ENCODE assay signal across 18 cellular contexts in the genomic region with DNA sequence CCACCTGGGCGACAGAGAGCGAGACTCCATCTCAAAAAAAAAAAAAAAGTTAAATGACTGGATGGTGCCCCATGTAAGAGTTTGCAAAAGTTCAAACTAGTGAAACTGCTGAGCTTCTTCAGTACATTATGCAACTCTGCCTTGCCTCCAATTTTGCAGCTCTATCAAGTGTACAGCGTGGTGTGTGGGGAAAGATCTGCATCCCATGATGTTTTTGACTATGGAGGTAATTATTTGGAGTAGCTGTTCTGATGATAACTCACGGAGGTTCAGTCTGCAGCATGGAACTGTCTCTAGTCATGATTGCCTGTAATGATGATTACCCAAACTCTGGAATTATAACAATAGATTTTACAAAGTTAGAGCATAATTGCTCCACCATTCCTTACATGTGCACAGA.
DNase-seq lines count a peak whose midpoint lies in the region; ATAC-seq and TF ChIP-seq lines count a peak whose summit lies in the region.
"Had no signal": no experiment of that assay in that cellular context is flagged by ENCODE, and none has a peak within 500 bp of the region (broad histone marks: within the 10 kb centered on the region; RNA-seq: fewer than 3 reads in every experiment).

No MANE protein-coding gene starts in this region.

- no peaks in the 10 kb centered on the region for H3K9me3 ChIP-seq in CD8-positive, alpha-beta T cell (ENCODE audit: low read length)
- H3K9me3 ChIP-seq in H9 (ENCODE audit: control insufficient read depth, low read depth, low read length) = no peaks in the 10 kb centered on the region
- no peaks in the 10 kb centered on the region for H3K9me3 ChIP-seq in endodermal cell (ENCODE audit: control insufficient read depth, low read length)
- H3K9me3 ChIP-seq: Peyer's patch had no signal

- no CpG with 5 or more reads among the region's 4 CpGs for WGBS in H9 (ENCODE audit: extremely low coverage, insufficient read length, low lambda C conversion rate)
- WGBS in endodermal cell (ENCODE audit: insufficient coverage in 1 of 2, insufficient read length in 1 of 2), 2 experiments = 84 to 87% methylated on average over 3 to 4 of the region's 4 CpGs

- no peaks in the 10 kb centered on the region for H3K9me3 Mint-ChIP-seq in CD8-positive, alpha-beta T cell
- H3K9me3 Mint-ChIP-seq in H9 (no peaks in the 10 kb centered on the region), endodermal cell (no peaks in the 10 kb centered on the region), nephron (no peaks in the 10 kb centered on the region)

- no peaks in the 10 kb centered on the region for H3K36me3 ChIP-seq in CD8-positive, alpha-beta T cell (ENCODE audit: insufficient read depth, low read length)
- H3K36me3 ChIP-seq in endodermal cell (ENCODE audit: control insufficient read depth, insufficient read depth, low read length) = no peaks in the 10 kb centered on the region
- H3K36me3 ChIP-seq: Peyer's patch had no signal

- H2BK5ac ChIP-seq in H9 (ENCODE audit: insufficient read length, low read length) = no peak overlapping the region

- POLR2A ChIA-PET in CD8-positive, alpha-beta T cell (lab: Charles Lee) = no interaction called here

- no peak overlapping the region for H3K4me3 Mint-ChIP-seq in CD8-positive, alpha-beta T cell
- H3K4me3 Mint-ChIP-seq in H9 (no peak overlapping the region), endodermal cell (no peak overlapping the region), nephron (no peak overlapping the region)

- peaks cover 55% of the 10 kb centered on the region for H3K4me1 Mint-ChIP-seq in CD8-positive, alpha-beta T cell (ENCODE audit: low read depth)
- H3K4me1 Mint-ChIP-seq in H9 (peaks cover 57 to 58% of the 10 kb centered on the region in 2 experiments), endodermal cell (peaks cover 24% of the 10 kb centered on the region), nephron (peaks cover 33% of the 10 kb centered on the region)

- no peaks in the 10 kb centered on the region for H3K27me3 ChIP-seq in CD8-positive, alpha-beta T cell (ENCODE audit: insufficient read depth, low read length)
- H3K27me3 ChIP-seq in H9 (ENCODE audit: insufficient read depth, low read length) (no peaks in the 10 kb centered on the region), endodermal cell (ENCODE audit: control insufficient read depth, insufficient read depth, low read length, poor library complexity, severe bottlenecking) (no peaks in the 10 kb centered on the region)
- H3K27me3 ChIP-seq: Peyer's patch had no signal

- no peaks in the 10 kb centered on the region for H3K27me3 Mint-ChIP-seq in CD8-positive, alpha-beta T cell (ENCODE audit: low read depth)
- H3K27me3 Mint-ChIP-seq in H9 (ENCODE audit: low read depth) (no peaks in the 10 kb centered on the region), endodermal cell (ENCODE audit: insufficient read depth) (no peaks in the 10 kb centered on the region), nephron (ENCODE audit: low read depth) (no peaks in the 10 kb centered on the region)

- no peak overlapping the region for H3T11ph ChIP-seq in H9 (ENCODE audit: low read length)

- no peak overlapping the region for H4K91ac ChIP-seq in H9 (ENCODE audit: insufficient read length, low read depth, low read length)

- H3K79me2 ChIP-seq in H9 (ENCODE audit: insufficient read depth, low read length) = no peaks in the 10 kb centered on the region; the same call in 1 of the 2 replicates

- H3K36me3 Mint-ChIP-seq in CD8-positive, alpha-beta T cell = peaks cover 35% of the 10 kb centered on the region
- H3K36me3 Mint-ChIP-seq in H9 (ENCODE audit: insufficient read depth in 1 of 3, low read depth in 3 of 3) = no peaks in the 10 kb centered on the region
- H3K36me3 Mint-ChIP-seq in endodermal cell (ENCODE audit: low read depth) = no peaks in the 10 kb centered on the region
- H3K36me3 Mint-ChIP-seq in nephron (ENCODE audit: low read depth) = no peaks in the 10 kb centered on the region

- H2AFZ ChIP-seq in H9 (ENCODE audit: low read length) = no peak overlapping the region

- intact Hi-C loops in CD8-positive, alpha-beta T cell (cut with DNase I, micrococcal nuclease) = loop anchor here in 1 of 2 experiments (10.0 kb wide), 1 partner anchor 152 kb away; the partner anchor contains the start of gene PITPNC1

- H3K4me3 ChIP-seq in CD8-positive, alpha-beta T cell (ENCODE audit: low read depth, low read length) = no peak overlapping the region
- H3K4me3 ChIP-seq in endodermal cell (ENCODE audit: low read length) = no peak overlapping the region
- H3K4me3 ChIP-seq: Peyer's patch had no signal

- H2BK120ac ChIP-seq in H9 (ENCODE audit: low read depth, low read length, poor library complexity, severe bottlenecking) = no peak overlapping the region

- H3K9ac ChIP-seq in H9 (ENCODE audit: extremely low read depth, insufficient read length, low read length) (no peak overlapping the region), endodermal cell (ENCODE audit: extremely low read depth, low read length, poor library complexity, severe bottlenecking) (no peak overlapping the region)

- no peak overlapping the region for H3K14ac ChIP-seq in H9 (ENCODE audit: insufficient read depth, low read length)

- no peaks in the 10 kb centered on the region for H3K23me2 ChIP-seq in H9 (ENCODE audit: insufficient read length, low read depth, low read length, poor library complexity, severe bottlenecking)

- H3K4me1 ChIP-seq in CD8-positive, alpha-beta T cell (ENCODE audit: insufficient read depth, low read length) = peaks cover 4% of the 10 kb centered on the region
- peaks cover 9% of the 10 kb centered on the region; the same call in 1 of the 2 replicates for H3K4me1 ChIP-seq in H9 (ENCODE audit: insufficient read depth, low read length)
- no peaks in the 10 kb centered on the region for H3K4me1 ChIP-seq in endodermal cell (ENCODE audit: control insufficient read depth, insufficient read depth, low read length)

- H3K4me2 ChIP-seq in H9 (ENCODE audit: insufficient read depth, insufficient read length, low read length) = no peak overlapping the region

- no peak overlapping the region for H2BK15ac ChIP-seq in H9 (ENCODE audit: low read depth, low read length)

- TF ChIP-seq CTCF in CD8-positive, alpha-beta T cell (IDR thresholded peaks at IDR 0.05) = no peak
- TF ChIP-seq CTCF in H9 (conservative IDR thresholded peaks at IDR 0.05) = no peak
- no peak for TF ChIP-seq CTCF in endodermal cell (conservative IDR thresholded peaks at IDR 0.05)
- no peak for TF ChIP-seq CTCF in nephron (IDR thresholded peaks at IDR 0.05; ENCODE audit: unreplicated experiment in 3 of 3)

- no peak overlapping the region for H3K23ac ChIP-seq in H9 (ENCODE audit: insufficient read length, low read depth, low read length)

- ATAC-seq in CD8-positive, alpha-beta T cell = no peak

- no peaks in the 10 kb centered on the region for H3K79me1 ChIP-seq in H9 (ENCODE audit: insufficient read depth, low read depth, low read length, poor library complexity, severe bottlenecking)

- H3K27ac Mint-ChIP-seq in CD8-positive, alpha-beta T cell = peak overlapping the region; percentile 71
- H3K27ac Mint-ChIP-seq in H9 = no peak overlapping the region
- H3K27ac Mint-ChIP-seq in endodermal cell = no peak overlapping the region
- H3K27ac Mint-ChIP-seq in nephron = peak overlapping the region; percentile 59 to 70 (median 67)

- no peak overlapping the region for H4K8ac ChIP-seq in H9 (replicated peaks; ENCODE audit: insufficient read length, low read depth, low read length)

- H3K4ac ChIP-seq in H9 (ENCODE audit: low read depth, low read length) = no peak overlapping the region

- CTCF ChIA-PET in CD8-positive, alpha-beta T cell (lab: Charles Lee) = interaction anchor here (0.8 to 2.3 kb wide), 4 partner anchors 57 to 163 kb away, joined by 3 to 7 read pairs (median 3); no protein-coding TSS in a partner anchor

- H2BK20ac ChIP-seq in H9 (ENCODE audit: low read depth, low read length, poor library complexity, severe bottlenecking) = no peak overlapping the region

- no peak overlapping the region for H2BK12ac ChIP-seq in H9 (ENCODE audit: insufficient read length, low read depth, low read length)

- no peak overlapping the region for H4K5ac ChIP-seq in H9 (ENCODE audit: insufficient read length, low read depth, low read length)

- no peak for DNase-seq in CD8-positive, alpha-beta T cell
- DNase-seq in H9 (peak; percentile 3), endodermal cell (peak; percentile 10), NCI-H2227 treated with DMSO at 0.1 percent for 48 hours (lab: John Stamatoyannopoulos, UW) (no peak), retina (no peak), GDM1 (lab: John Stamatoyannopoulos, UW) (no peak)
- DNase-seq: ACHN, C1 segment of cervical spinal cord, GF-D8, HCEC 1CT, IMR-90, NCI-H1092, NCI-H1436 treated with DMSO at 0.1 percent for 48 hours, NCI-H2029, NCI-H446, NCI-H526 treated with DMSO at 0.1 percent for 48 hours, Peyer's patch had no signal

- H2AK5ac ChIP-seq in H9 (ENCODE audit: insufficient read length, low read length) = no peak overlapping the region

- H3K27ac ChIP-seq in CD8-positive, alpha-beta T cell (ENCODE audit: low read depth, low read length) = no peak overlapping the region
- H3K27ac ChIP-seq in H9 (ENCODE audit: insufficient read length, low read depth, low read length) = no peak overlapping the region
- no peak overlapping the region for H3K27ac ChIP-seq in endodermal cell (ENCODE audit: low read depth, low read length)
- H3K27ac ChIP-seq: Peyer's patch had no signal

- no peak overlapping the region for H3K18ac ChIP-seq in H9 (ENCODE audit: insufficient read length, low read depth, low read length)

- no peak overlapping the region for H3K56ac ChIP-seq in H9 (ENCODE audit: insufficient read length, low read depth, low read length)

- no peaks in the 10 kb centered on the region for H4K20me1 ChIP-seq in H9 (ENCODE audit: control insufficient read depth, insufficient read depth, insufficient read length)

Comparison
In these comparisons a context has a peak if more than half of its experiments do, and no peak if none do; other contexts are left out.
1. DNase-seq: peak in H9 (single experiment) and endodermal cell (single experiment); none in CD8-positive, alpha-beta T cell (0 of 7), NCI-H2227 treated with DMSO at 0.1 percent for 48 hours (single experiment), retina (single experiment) and GDM1 (single experiment).
2. H3K27ac Mint-ChIP-seq: peak in CD8-positive, alpha-beta T cell (single experiment) and nephron (3 of 3); none in H9 (0 of 3) and endodermal cell (single experiment).